ENCODE assay signal across 8 cellular contexts in the genomic region with DNA sequence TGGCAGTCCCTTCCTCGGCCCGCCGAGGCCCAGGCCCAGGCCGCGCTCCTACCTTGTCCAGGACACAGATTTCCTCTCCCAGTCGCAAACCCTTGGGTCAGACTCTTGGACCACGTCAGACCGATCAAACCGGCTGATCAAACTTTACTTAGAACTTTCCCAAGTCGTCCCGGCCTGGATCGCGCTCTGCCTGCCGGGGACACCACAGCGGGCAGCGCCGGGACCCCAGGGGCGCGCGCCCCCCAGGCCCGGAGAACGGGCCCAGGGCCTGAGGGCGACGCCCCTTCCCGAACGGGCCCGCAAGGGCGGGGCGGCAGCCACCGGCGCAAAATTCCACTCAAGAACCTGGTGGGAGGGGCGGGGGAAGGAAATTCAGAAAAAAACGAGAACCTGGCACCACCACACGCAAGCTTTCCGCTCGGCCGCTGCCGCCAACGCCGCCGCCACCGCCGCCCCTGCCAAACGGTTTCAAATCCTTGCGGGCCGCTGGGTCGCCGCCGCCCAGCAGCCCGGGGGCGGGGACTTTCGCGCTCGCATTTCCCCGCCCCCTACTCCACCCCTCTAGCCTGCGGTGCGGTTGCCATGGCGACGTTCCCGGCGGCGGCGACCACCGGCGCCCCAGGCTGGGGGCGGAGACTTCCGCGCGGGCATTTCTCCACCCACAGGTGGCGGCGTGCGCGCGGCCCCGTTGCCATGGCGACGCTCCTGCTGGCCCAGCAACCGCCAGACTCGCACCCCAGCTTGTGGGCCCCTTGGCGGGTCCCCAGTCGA. TPM values are rescaled to one million over a fixed set of nuclear protein-coding genes. Genes with fewer than 3 reads are reported as not detected.
DNase-seq lines count a peak whose midpoint lies in the region; ATAC-seq and TF ChIP-seq lines count a peak whose summit lies in the region.

A gene (minus strand): TSS at position 527 of the 771 bp plus-strand sequence.

- H3K4me3 ChIP-seq in fibroblast of villous mesenchyme (ENCODE audit: low read depth, low read length) = peak within 1 kb of the TSS; percentile 67

- no peak for TF ChIP-seq CTCF in fibroblast of villous mesenchyme (IDR thresholded peaks at IDR 0.05; ENCODE audit: insufficient read depth, low read depth, low read length)
- no peak for TF ChIP-seq CTCF in nephron progenitor cell (IDR thresholded peaks at IDR 0.05)

- peak within 1 kb of the TSS; percentile 70 for H3K27ac Mint-ChIP-seq in nephron progenitor cell

- peak; percentile 64 for ATAC-seq in GM21390 (IDR thresholded peaks at IDR 0.05; ENCODE audit: unreplicated experiment)
- peak; percentile 81 for ATAC-seq in stimulated activated naive CD8-positive, alpha-beta T cell treated with anti-CD3 and anti-CD28 coated beads, Interleukin-15, Interleukin-2, amounts not matched to agents 100 U/mL and 50 U/mL, for 24 hours

- in situ Hi-C loops in KBM-7 (cut with MboI; ENCODE audit: low pct_unique_long_range_greater_than_20kb, low sequenced_read_pairs) = no loop called here

- peaks cover 21% of the 10 kb centered on the region for H3K4me1 Mint-ChIP-seq in nephron progenitor cell

- no peaks in the 10 kb centered on the region for H3K9me3 Mint-ChIP-seq in nephron progenitor cell

- peak in 9 of 14 donors; percentile 1 to 55 (median 15) for DNase-seq in C1 segment of cervical spinal cord (lab: John Stamatoyannopoulos, UW)
- peak; percentile 90 for DNase-seq in KBM-7
- peak; percentile 69 for DNase-seq in RKO (ENCODE audit: low spot score)
- peak; percentile 77 for DNase-seq in activated effector memory CD4-positive, alpha-beta T cell treated with Interleukin-2 at 50 U/mL for 16 hours
- peak; percentile 74 for DNase-seq in fibroblast of villous mesenchyme (ENCODE audit: low read depth)
- peak; percentile 99 for DNase-seq in nephron progenitor cell
- peak; percentile 94 for DNase-seq in stimulated activated naive CD8-positive, alpha-beta T cell treated with anti-CD3 and anti-CD28 coated beads, Interleukin-15, Interleukin-2, amounts not matched to agents 100 U/mL and 50 U/mL, for 24 hours

- H3K36me3 Mint-ChIP-seq in nephron progenitor cell (ENCODE audit: low read depth) = no peaks in the 10 kb centered on the region

- no peaks in the 10 kb centered on the region for H3K27me3 Mint-ChIP-seq in nephron progenitor cell (ENCODE audit: low read depth, poor library complexity)

- H3K4me3 Mint-ChIP-seq in nephron progenitor cell = peak within 1 kb of the TSS; percentile 90

RNA-seq across cellular contexts. Expression of the gene that starts here (rescaled TPM):
- 8.1 and 10.8 TPM in 2 replicates for total RNA-seq in fibroblast of villous mesenchyme

Comparison
In these comparisons a context has a peak if more than half of its experiments do, and no peak if none do; other contexts are left out.
1. Peak in every context shown above with its lines: DNase-seq, ATAC-seq and H3K4me3 ChIP-seq.
2. DNase-seq: peak in every context shown above with its lines; median percentile 99 in nephron progenitor cell; 94 in stimulated activated naive CD8-positive, alpha-beta T cell treated with anti-CD3 and anti-CD28 coated beads, Interleukin-15, Interleukin-2, amounts not matched to agents 100 U/mL and 50 U/mL, for 24 hours; 90 in KBM-7; 77 in activated effector memory CD4-positive, alpha-beta T cell treated with Interleukin-2 at 50 U/mL for 16 hours; 74 in fibroblast of villous mesenchyme; 69 in RKO; 15 in C1 segment of cervical spinal cord.